In the genomic region with DNA sequence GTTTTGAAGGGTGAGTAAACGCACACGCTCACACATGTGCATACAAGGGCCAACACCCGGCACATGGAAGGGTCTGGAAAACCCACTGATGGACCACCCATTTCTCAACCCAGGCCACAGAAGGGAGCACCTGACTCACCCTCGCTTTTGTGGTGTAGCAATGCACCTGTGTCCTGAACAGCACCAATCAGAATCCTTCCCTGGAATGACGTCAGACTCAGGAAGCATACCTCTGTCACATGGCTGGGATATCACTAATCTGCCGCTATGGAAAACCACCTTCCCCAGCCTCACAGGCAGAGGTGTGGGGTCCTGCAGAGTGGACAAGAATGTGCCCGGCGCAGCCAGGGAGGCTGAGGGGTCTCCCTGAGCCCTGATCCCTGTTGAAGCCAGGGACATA, we compare ENCODE assay signal across 1 cellular context.
TF ChIP-seq lines count a peak whose summit lies in the region.

No MANE protein-coding gene starts in this region.

TF ChIP-seq in H1, 55 proteins besides CTCF, POLR2A, EP300 and RAD21:
- TF ChIP-seq CBX8 (IDR thresholded peaks at IDR 0.05; ENCODE audit: borderline replicate concordance, low read depth, low read length) (no peak), CREB1 (IDR thresholded peaks at IDR 0.05) (0 out of 2 replicates have a peak, but pooled peaks have one; percentile 12), POU5F1 (IDR thresholded peaks at IDR 0.05; ENCODE audit: low read depth, low read length) (no peak), KDM4A (IDR thresholded peaks at IDR 0.05; ENCODE audit: low read depth, low read length, severe bottlenecking) (no peak), CHD1 (IDR thresholded peaks at IDR 0.05; ENCODE audit: low read depth, low read length) (no peak), ZNF274 (IDR thresholded peaks at IDR 0.05; ENCODE audit: borderline replicate concordance, extremely low read depth, low read length) (no peak), CEBPB (IDR thresholded peaks at IDR 0.05; ENCODE audit: low read depth, low read length) (no peak), RBBP5 (IDR thresholded peaks at IDR 0.05; ENCODE audit: borderline replicate concordance, low read depth, low read length) (no peak), CBX5 (IDR thresholded peaks at IDR 0.05; ENCODE audit: low read depth, low read length) (no peak), RFX5 (IDR thresholded peaks at IDR 0.05; ENCODE audit: borderline replicate concordance, low read depth, low read length) (no peak), TEAD4 (IDR thresholded peaks at IDR 0.05; ENCODE audit: low read depth, low read length) (no peak)
- TF ChIP-seq, protein P1, sequence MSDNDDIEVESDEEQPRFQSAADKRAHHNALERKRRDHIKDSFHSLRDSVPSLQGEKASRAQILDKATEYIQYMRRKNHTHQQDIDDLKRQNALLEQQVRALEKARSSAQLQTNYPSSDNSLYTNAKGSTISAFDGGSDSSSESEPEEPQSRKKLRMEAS (IDR thresholded peaks at IDR 0.05), result peak; percentile 41; the same call in 1 of the 2 replicates
- TF ChIP-seq, protein P2, sequence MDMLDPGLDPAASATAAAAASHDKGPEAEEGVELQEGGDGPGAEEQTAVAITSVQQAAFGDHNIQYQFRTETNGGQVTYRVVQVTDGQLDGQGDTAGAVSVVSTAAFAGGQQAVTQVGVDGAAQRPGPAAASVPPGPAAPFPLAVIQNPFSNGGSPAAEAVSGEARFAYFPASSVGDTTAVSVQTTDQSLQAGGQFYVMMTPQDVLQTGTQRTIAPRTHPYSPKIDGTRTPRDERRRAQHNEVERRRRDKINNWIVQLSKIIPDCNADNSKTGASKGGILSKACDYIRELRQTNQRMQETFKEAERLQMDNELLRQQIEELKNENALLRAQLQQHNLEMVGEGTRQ (IDR thresholded peaks at IDR 0.05; ENCODE audit: low read length), result 0 out of 2 replicates have a peak, but pooled peaks have one; percentile 10
- TF ChIP-seq, protein P3, sequence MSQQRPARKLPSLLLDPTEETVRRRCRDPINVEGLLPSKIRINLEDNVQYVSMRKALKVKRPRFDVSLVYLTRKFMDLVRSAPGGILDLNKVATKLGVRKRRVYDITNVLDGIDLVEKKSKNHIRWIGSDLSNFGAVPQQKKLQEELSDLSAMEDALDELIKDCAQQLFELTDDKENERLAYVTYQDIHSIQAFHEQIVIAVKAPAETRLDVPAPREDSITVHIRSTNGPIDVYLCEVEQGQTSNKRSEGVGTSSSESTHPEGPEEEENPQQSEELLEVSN (IDR thresholded peaks at IDR 0.05), result no peak; the same call in 1 of the 2 replicates
